In the genomic region with DNA sequence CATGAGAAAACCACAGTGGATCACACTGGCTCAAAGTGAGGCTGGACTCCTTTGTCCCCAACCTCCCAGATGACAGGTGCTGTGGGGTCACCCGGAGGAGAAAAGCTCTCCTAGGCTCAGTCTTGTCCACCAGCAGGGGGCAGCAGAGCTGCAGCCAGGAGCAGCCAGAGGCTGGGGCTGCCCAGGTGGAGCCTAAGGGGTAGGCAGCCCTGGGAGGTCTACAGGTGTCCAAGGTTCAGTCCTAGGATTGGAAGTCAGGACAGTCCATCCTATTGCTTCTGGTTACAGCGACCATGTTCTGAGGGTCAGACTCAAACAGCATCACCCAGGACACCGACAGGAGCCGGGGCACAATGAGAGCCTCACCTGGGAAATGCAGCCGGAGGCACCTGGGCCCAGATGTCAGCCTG, we compare ENCODE assay signal across 8 cellular contexts.
DNase-seq lines count a peak whose midpoint lies in the region; ATAC-seq and TF ChIP-seq lines count a peak whose summit lies in the region.

No MANE protein-coding gene starts in this region.

- H3K4me2 ChIP-seq in parathyroid adenoma (ENCODE audit: low read length): no peak overlapping the region

- no peaks in the 10 kb centered on the region for H3K36me3 ChIP-seq in parathyroid adenoma (ENCODE audit: control insufficient read depth, insufficient read depth, low read length)

- H3K79me2 ChIP-seq in parathyroid adenoma: no peaks in the 10 kb centered on the region

- H3K4me1 ChIP-seq in parathyroid adenoma: no peaks in the 10 kb centered on the region

- H3K9me3 ChIP-seq in parathyroid adenoma (ENCODE audit: control insufficient read depth, low read length): no peaks in the 10 kb centered on the region

- no peak overlapping the region for H3K4me3 ChIP-seq in parathyroid adenoma (ENCODE audit: low read depth, low read length)

- H3K27ac ChIP-seq in C4-2B: no peak overlapping the region
- H3K27ac ChIP-seq in parathyroid adenoma: no peak overlapping the region

- TF ChIP-seq CTCF in C4-2B (conservative IDR thresholded peaks at IDR 0.05): peak; percentile 85
- peak; percentile 61 for TF ChIP-seq CTCF in parathyroid adenoma (IDR thresholded peaks at IDR 0.05)

- no peaks in the 10 kb centered on the region for H3K27me3 ChIP-seq in parathyroid adenoma (ENCODE audit: control insufficient read depth, insufficient read depth, low read length)

- no peak overlapping the region for H2AFZ ChIP-seq in parathyroid adenoma

- ATAC-seq in esophagus mucosa: peak; percentile 54
- no peak for ATAC-seq in HG03432 (IDR thresholded peaks at IDR 0.05; ENCODE audit: unreplicated experiment)

- DNase-seq in Kasumi-1 (lab: John Stamatoyannopoulos, UW) (peak; percentile 48 to 54), AML-193 (lab: John Stamatoyannopoulos, UW) (no peak), NCI-H1092 (lab: John Stamatoyannopoulos, UW) (no peak)
- DNase-seq in activated CD8-positive, alpha-beta memory T cell treated with anti-CD3 and anti-CD28 coated beads for 24 hours: peak; percentile 82

- no peak overlapping the region for H3K9ac ChIP-seq in parathyroid adenoma

Comparison
In these comparisons a context has a peak if more than half of its experiments do, and no peak if none do; other contexts are left out.
1. DNase-seq: peak in Kasumi-1 (2 of 2) and activated CD8-positive, alpha-beta memory T cell treated with anti-CD3 and anti-CD28 coated beads for 24 hours (single experiment); none in AML-193 (0 of 2) and NCI-H1092 (single experiment).